In the genomic region with DNA sequence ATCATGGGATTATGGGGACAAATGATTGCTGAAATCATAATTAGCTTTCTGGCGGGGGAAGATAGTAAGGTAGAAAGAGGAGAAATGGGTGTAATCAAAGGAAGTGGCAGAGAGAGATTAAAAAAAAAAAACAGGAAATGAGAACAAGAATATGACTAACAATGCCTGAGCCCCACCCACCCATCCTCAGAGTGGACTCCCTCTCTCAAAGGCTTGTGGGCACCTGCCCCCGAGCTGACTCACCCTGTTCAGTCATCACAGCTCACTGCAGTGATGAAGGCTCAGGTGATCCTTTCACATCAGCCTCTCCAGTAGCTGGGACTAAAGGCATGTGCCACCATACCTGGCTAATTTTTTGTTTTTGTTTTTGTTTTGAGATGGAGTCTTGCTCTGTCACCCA, we compare ENCODE assay signal across 8 cellular contexts. TPM values are rescaled to one million over a fixed set of nuclear protein-coding genes. Genes with fewer than 3 reads are reported as not detected.
DNase-seq lines count a peak whose midpoint lies in the region; ATAC-seq and TF ChIP-seq lines count a peak whose summit lies in the region.

No MANE protein-coding gene starts in this region.

- ATAC-seq in Right ventricle myocardium inferior: no peak
- peak; percentile 77 for ATAC-seq in HG03025 (IDR thresholded peaks at IDR 0.05; ENCODE audit: low FRiP score, unreplicated experiment)

- H3K9ac ChIP-seq in NT2/D1 (ENCODE audit: insufficient read length, low read depth): no peak overlapping the region

- intact Hi-C loops in cardiac septum (cut with DNase I): no loop called here
- intact Hi-C loops in Right ventricle myocardium inferior (cut with DNase I): no loop called here

- H3K4me3 ChIP-seq in NT2/D1 (ENCODE audit: insufficient read length, low read depth): no peak overlapping the region
- no peak overlapping the region for H3K4me3 ChIP-seq in fibroblast of mammary gland (ENCODE audit: control insufficient read depth, low read depth, low read length)

- H3K9me3 ChIP-seq in NT2/D1 (ENCODE audit: insufficient read depth, low read length): no peaks in the 10 kb centered on the region

- TF ChIP-seq CTCF in fibroblast of mammary gland (conservative IDR thresholded peaks at IDR 0.05; ENCODE audit: control insufficient read depth, insufficient read depth, low read depth, low read length): no peak

- peaks cover 10% of the 10 kb centered on the region for H3K36me3 ChIP-seq in NT2/D1 (ENCODE audit: insufficient read depth, insufficient read length, low read length)

- H3K27me3 ChIP-seq in NT2/D1 (ENCODE audit: insufficient read depth, insufficient read length): no peaks in the 10 kb centered on the region

- peaks cover 6% of the 10 kb centered on the region for H3K4me1 ChIP-seq in NT2/D1 (ENCODE audit: insufficient read depth, insufficient read length)

- peak; percentile 77 for DNase-seq in cardiac septum (ENCODE audit: low spot score)
- DNase-seq in Right ventricle myocardium inferior (ENCODE audit: missing footprints): no peak
- peak; percentile 55 for DNase-seq in NT2/D1 (ENCODE audit: low read depth, low spot score)
- peak; percentile 84 for DNase-seq in activated CD8-positive, alpha-beta memory T cell treated with anti-CD3 and anti-CD28 coated beads, Interleukin-2, amount 50 U/mL, for 48 hours
- peak; percentile 94 for DNase-seq in fibroblast of mammary gland (ENCODE audit: low read depth)
- DNase-seq in stimulated activated CD4-positive, alpha-beta T cell treated with anti-CD3 and anti-CD28 coated beads, Interleukin-1b, Interleukin-23, amount 100 ng/mL, for 1 hour (ENCODE audit: low read depth in 2 of 2): peak; percentile 62 to 85
- no peak for DNase-seq in KG1 (lab: John Stamatoyannopoulos, UW)

RNA-seq across cellular contexts. Expression of gene TPT1, which starts 26.4 kb away (rescaled TPM):
- total RNA-seq in cardiac septum (3,215 TPM), Right ventricle myocardium inferior (4,733 TPM)

RNA-seq across cellular contexts. Expression of gene SLC25A30, which starts 50.8 kb away (rescaled TPM):
- total RNA-seq in cardiac septum (83.4 TPM), Right ventricle myocardium inferior (150 TPM)

Comparison
In these comparisons a context has a peak if more than half of its experiments do, and no peak if none do; other contexts are left out.
1. DNase-seq: peak in cardiac septum (single experiment), NT2/D1 (single experiment), activated CD8-positive, alpha-beta memory T cell treated with anti-CD3 and anti-CD28 coated beads, Interleukin-2, amount 50 U/mL, for 48 hours (single experiment), fibroblast of mammary gland (single experiment) and stimulated activated CD4-positive, alpha-beta T cell treated with anti-CD3 and anti-CD28 coated beads, Interleukin-1b, Interleukin-23, amount 100 ng/mL, for 1 hour (2 of 2); none in Right ventricle myocardium inferior (single experiment) and KG1 (single experiment).